Comparison of ENCODE assay signal across 1 cellular context in genomic region chr7:45892407-45893035, GRCh38.
TF ChIP-seq lines count a peak whose summit lies in the region.

No MANE protein-coding gene starts in this region.

TF ChIP-seq in HepG2, 621 proteins besides CTCF, POLR2A, EP300 and RAD21 (continued from another document and continues in another):
- TF ChIP-seq ZGPAT (CRISPR knock-in tag; IDR thresholded peaks at IDR 0.05) (0 out of 2 replicates have a peak, but pooled peaks have one; percentile 40), ELF4 (CRISPR knock-in tag; IDR thresholded peaks at IDR 0.05; ENCODE audit: borderline replicate concordance) (peak; percentile 53), ZNF224 (CRISPR knock-in tag; IDR thresholded peaks at IDR 0.05) (peak; percentile 73; the same call in 1 of the 2 replicates), GABPB1 (CRISPR knock-in tag; IDR thresholded peaks at IDR 0.05) (no peak), ZSCAN9 (CRISPR knock-in tag; IDR thresholded peaks at IDR 0.05; ENCODE audit: borderline replicate concordance) (no peak), DMAP1 (CRISPR knock-in tag; IDR thresholded peaks at IDR 0.05) (no peak), ZFP82 (CRISPR knock-in tag; IDR thresholded peaks at IDR 0.05; ENCODE audit: borderline replicate concordance) (no peak), TEAD3 (CRISPR knock-in tag; optimal IDR thresholded peaks at IDR 0.05; ENCODE audit: borderline replicate concordance) (peak; percentile 52), ZNF773 (CRISPR knock-in tag; IDR thresholded peaks at IDR 0.05; ENCODE audit: borderline replicate concordance) (0 out of 2 replicates have a peak, but pooled peaks have one; percentile 80), U2AF2 (IDR thresholded peaks at IDR 0.05; ENCODE audit: low read depth, low read length) (no peak), PRDM15 (CRISPR knock-in tag; IDR thresholded peaks at IDR 0.05) (peak; percentile 60; the same call in 1 of the 2 replicates), FOXP1 (IDR thresholded peaks at IDR 0.05) (no peak), FOXP1 (CRISPR knock-in tag; IDR thresholded peaks at IDR 0.05) (no peak), IRF2 (CRISPR knock-in tag; IDR thresholded peaks at IDR 0.05) (peak; percentile 69), HCFC1 (IDR thresholded peaks at IDR 0.05; ENCODE audit: low read depth, low read length) (no peak), EEA1 (CRISPR knock-in tag; IDR thresholded peaks at IDR 0.05; ENCODE audit: borderline replicate concordance) (no peak), ZNF101 (CRISPR knock-in tag; IDR thresholded peaks at IDR 0.05; ENCODE audit: borderline replicate concordance, low read depth) (no peak), REPIN1 (CRISPR knock-in tag; IDR thresholded peaks at IDR 0.05; ENCODE audit: borderline replicate concordance, low read depth) (no peak), CENPX (CRISPR knock-in tag; IDR thresholded peaks at IDR 0.05) (no peak), SP1 (IDR thresholded peaks at IDR 0.05) (no peak), SP1 (CRISPR knock-in tag; IDR thresholded peaks at IDR 0.05) (no peak), KDM5A (IDR thresholded peaks at IDR 0.05; ENCODE audit: borderline replicate concordance, low read length) (no peak), ZXDC (CRISPR knock-in tag; IDR thresholded peaks at IDR 0.05) (no peak), NCOA1 (CRISPR knock-in tag; IDR thresholded peaks at IDR 0.05) (no peak), PTBP1 (IDR thresholded peaks at IDR 0.05; ENCODE audit: low read depth, low read length, poor library complexity, severe bottlenecking) (no peak), ZNF746 (CRISPR knock-in tag; IDR thresholded peaks at IDR 0.05) (no peak), KAT2B (IDR thresholded peaks at IDR 0.05; ENCODE audit: borderline replicate concordance, low read depth, low read length) (no peak), DR1 (CRISPR knock-in tag; IDR thresholded peaks at IDR 0.05) (no peak), ZNF142 (CRISPR knock-in tag; IDR thresholded peaks at IDR 0.05) (no peak), MIER3 (CRISPR knock-in tag; IDR thresholded peaks at IDR 0.05; ENCODE audit: borderline replicate concordance) (peak; percentile 88), PHF8 (CRISPR knock-in tag; IDR thresholded peaks at IDR 0.05) (no peak; the same call in 1 of the 2 replicates), PBX2 (CRISPR knock-in tag; IDR thresholded peaks at IDR 0.05) (no peak), HNF1B (CRISPR knock-in tag; IDR thresholded peaks at IDR 0.05) (no peak), ZNF678 (CRISPR knock-in tag; IDR thresholded peaks at IDR 0.05) (no peak), ZNF547 (CRISPR knock-in tag; IDR thresholded peaks at IDR 0.05) (no peak; the same call in 1 of the 2 replicates), CCAR2 (optimal IDR thresholded peaks at IDR 0.05; ENCODE audit: low read depth, low read length) (no peak), ARNT2 (CRISPR knock-in tag; IDR thresholded peaks at IDR 0.05; ENCODE audit: low read depth) (peak; percentile 90; the same call in 1 of the 2 replicates), HMGXB4 (CRISPR knock-in tag; IDR thresholded peaks at IDR 0.05; ENCODE audit: borderline replicate concordance in 1 of 2, low read depth in 1 of 2) (no peak), E2F2 (CRISPR knock-in tag; IDR thresholded peaks at IDR 0.05; ENCODE audit: borderline replicate concordance) (peak; percentile 86; the same call in 1 of the 2 replicates), ZNF382 (CRISPR knock-in tag; IDR thresholded peaks at IDR 0.05; ENCODE audit: borderline replicate concordance) (no peak), MATR3 (CRISPR knock-in tag; IDR thresholded peaks at IDR 0.05) (no peak), SALL2 (CRISPR knock-in tag; IDR thresholded peaks at IDR 0.05) (no peak), ZNF263 (CRISPR knock-in tag; IDR thresholded peaks at IDR 0.05) (0 out of 2 replicates have a peak, but pooled peaks have one; percentile 40), ZKSCAN8 (CRISPR knock-in tag; IDR thresholded peaks at IDR 0.05; ENCODE audit: borderline replicate concordance) (no peak)
